In genomic region chr19:10565567-10566407, GRCh38 we compare ENCODE assay signal across 1 cellular context.
A peak's percentile ranks its signal among the peaks of the same experiment; 100 is the strongest.
TF ChIP-seq lines count a peak whose summit lies in the region.

KRI1 (minus strand) TSS chr19:10566010; CDS start chr19:10565999, 11 bp downstream.

TF ChIP-seq in HepG2, 621 proteins besides CTCF, POLR2A, EP300 and RAD21 (continued from another document and continues in another):
- TF ChIP-seq HNF1A (IDR thresholded peaks at IDR 0.05; ENCODE audit: low read depth) = no peak
- TF ChIP-seq HNF1A (CRISPR knock-in tag; IDR thresholded peaks at IDR 0.05; ENCODE audit: borderline replicate concordance) = peak; percentile 58
- TF ChIP-seq ZMYM2 (CRISPR knock-in tag; IDR thresholded peaks at IDR 0.05) = no peak
- TF ChIP-seq SALL2 (CRISPR knock-in tag; IDR thresholded peaks at IDR 0.05) = no peak; the same call in 1 of the 2 replicates
- peak; percentile 50; the same call in 1 of the 2 replicates for TF ChIP-seq SIX4 (CRISPR knock-in tag; IDR thresholded peaks at IDR 0.05)
- TF ChIP-seq ZBTB26 (CRISPR knock-in tag; IDR thresholded peaks at IDR 0.05; ENCODE audit: borderline replicate concordance) = peak; percentile 75; the same call in 1 of the 2 replicates
- TF ChIP-seq HBP1 (CRISPR knock-in tag; IDR thresholded peaks at IDR 0.05; ENCODE audit: low read depth) = 0 out of 2 replicates have a peak, but pooled peaks have one; percentile 34
- no peak; the same call in 1 of the 2 replicates for TF ChIP-seq ZNF337 (CRISPR knock-in tag; IDR thresholded peaks at IDR 0.05; ENCODE audit: borderline replicate concordance, low read depth)
- TF ChIP-seq TBX2 (CRISPR knock-in tag; IDR thresholded peaks at IDR 0.05; ENCODE audit: borderline replicate concordance) = peak; percentile 94
- peak; percentile 84 for TF ChIP-seq JARID2 (CRISPR knock-in tag; IDR thresholded peaks at IDR 0.05; ENCODE audit: insufficient replicate concordance)
- TF ChIP-seq RBFOX2 (IDR thresholded peaks at IDR 0.05; ENCODE audit: low read depth, low read length) = peak; percentile 92
- TF ChIP-seq DRAP1 (CRISPR knock-in tag; IDR thresholded peaks at IDR 0.05) = peak; percentile 92
- TF ChIP-seq ZNF318 (CRISPR knock-in tag; IDR thresholded peaks at IDR 0.05) = peak; percentile 71
- TF ChIP-seq ATF4 (CRISPR knock-in tag; IDR thresholded peaks at IDR 0.05) = 0 out of 4 replicates have a peak, but pooled peaks of 1 of the 2 experiments have one; percentile 60
- peak; percentile 93; the same call in 1 of the 2 replicates for TF ChIP-seq ZNF230 (CRISPR knock-in tag; IDR thresholded peaks at IDR 0.05)
- TF ChIP-seq ZNF616 (CRISPR knock-in tag; IDR thresholded peaks at IDR 0.05; ENCODE audit: low read depth) = peak; percentile 85; the same call in 1 of the 2 replicates
- peak; percentile 97; the same call in 1 of the 2 replicates for TF ChIP-seq NFKBIZ (CRISPR knock-in tag; IDR thresholded peaks at IDR 0.05)
- no peak for TF ChIP-seq ZNF282 (IDR thresholded peaks at IDR 0.05; ENCODE audit: partially characterized antibody)
- peak; percentile 81 for TF ChIP-seq MED1 (CRISPR knock-in tag; IDR thresholded peaks at IDR 0.05)
- TF ChIP-seq ZC3H13 (CRISPR knock-in tag; IDR thresholded peaks at IDR 0.05) = peak; percentile 97
- TF ChIP-seq THAP7 (CRISPR knock-in tag; IDR thresholded peaks at IDR 0.05) = peak; percentile 76; the same call in 1 of the 2 replicates
- TF ChIP-seq DBP (CRISPR knock-in tag; IDR thresholded peaks at IDR 0.05; ENCODE audit: not compliant biosample characterization) = no peak
- peak; percentile 92 for TF ChIP-seq ZNF142 (CRISPR knock-in tag; IDR thresholded peaks at IDR 0.05)
- peak; percentile 91 for TF ChIP-seq KDM2A (CRISPR knock-in tag; IDR thresholded peaks at IDR 0.05; ENCODE audit: borderline replicate concordance, low read depth)
